Comparison of ENCODE assay signal across 8 cellular contexts in the genomic region with DNA sequence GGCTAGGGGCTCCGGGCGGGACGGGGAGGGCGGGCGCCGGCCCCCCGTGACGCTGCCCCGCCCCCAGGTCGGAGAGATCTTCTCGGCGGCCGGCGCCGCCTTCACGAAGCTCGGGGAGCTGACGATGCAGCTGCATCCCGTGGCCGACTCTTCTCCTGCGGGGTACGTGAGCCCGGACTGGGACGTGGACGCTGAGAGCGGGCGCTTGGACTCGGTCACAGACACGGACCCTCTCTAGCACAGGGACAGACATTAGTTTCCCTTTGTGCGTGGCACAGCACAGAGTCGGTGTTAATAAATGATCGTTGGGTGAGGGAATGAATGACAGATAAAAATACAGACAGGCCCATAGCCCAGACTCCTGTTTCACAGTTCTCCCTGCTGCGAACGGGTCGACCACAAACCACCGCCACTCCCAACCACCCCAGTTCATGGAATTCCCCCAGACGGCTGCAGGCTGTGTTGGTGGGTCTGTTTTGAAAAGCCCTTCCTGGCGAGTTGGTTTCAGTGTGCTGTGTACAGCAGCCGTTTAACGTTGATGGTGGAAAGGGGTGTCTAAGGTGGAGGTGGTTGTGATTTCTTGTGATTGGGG. TPM values are rescaled to one million over a fixed set of nuclear protein-coding genes. Genes with fewer than 3 reads are reported as not detected.
DNase-seq lines count a peak whose midpoint lies in the region; ATAC-seq and TF ChIP-seq lines count a peak whose summit lies in the region.

No MANE protein-coding gene starts in this region.

- H3K36me3 ChIP-seq in ascending aorta (peaks cover 6 to 8% of the 10 kb centered on the region in 2 donors), left lung (peaks cover 0 to 15% of the 10 kb centered on the region in 2 donors)

- intact Hi-C loops in ascending aorta (cut with DNase I) (loop anchor here (5.0 to 10.0 kb wide), 6 partner anchors 260 to 1820 kb away; a partner anchor contains a TSS), left lung (cut with DNase I) (loop anchor here in 1 of 2 donors (5.0 kb wide), 1 partner anchor 98 kb away; no protein-coding TSS in a partner anchor), left colon (cut with DNase I, micrococcal nuclease) (no loop called here)

- ATAC-seq in GM18870 (IDR thresholded peaks at IDR 0.05; ENCODE audit: unreplicated experiment) (peak; percentile 25), HG03025 (IDR thresholded peaks at IDR 0.05; ENCODE audit: low FRiP score, unreplicated experiment) (peak; percentile 5), left lung (no peak), left colon (no peak)

- peak overlapping the region; percentile 95 to 99 for H3K4me3 ChIP-seq in ascending aorta
- peak overlapping the region; percentile 82 to 97 for H3K4me3 ChIP-seq in left lung

- H3K9me3 ChIP-seq in ascending aorta (no peaks in the 10 kb centered on the region), left lung (no peaks in the 10 kb centered on the region)

- no peak for TF ChIP-seq CTCF in ascending aorta (IDR thresholded peaks at IDR 0.05)
- TF ChIP-seq CTCF in left lung (IDR thresholded peaks at IDR 0.05): peak in 1 of 2 donors; percentile 51

- H3K4me1 ChIP-seq in ascending aorta (peaks cover 35 to 41% of the 10 kb centered on the region in 2 donors), left lung (peaks cover 13 to 76% of the 10 kb centered on the region in 2 donors)

- peak overlapping the region; percentile 98 to 99 for H3K27ac ChIP-seq in ascending aorta
- H3K27ac ChIP-seq in left lung: peak overlapping the region; percentile 98 to 99

- H3K27me3 ChIP-seq in ascending aorta (no peaks in the 10 kb centered on the region), left lung (no peaks in the 10 kb centered on the region)

- DNase-seq in T-helper 1 cell (peak; percentile 77 to 87 (median 82)), ascending aorta (ENCODE audit: low spot score in 2 of 2) (peak in 1 of 2 donors; percentile 72), left lung (no peak), RKO (ENCODE audit: low spot score) (no peak), left colon (no peak)
- peak; percentile 63 for DNase-seq in stimulated activated CD8-positive, alpha-beta memory T cell treated with anti-CD3 and anti-CD28 coated beads, Interleukin-12 subunit alpha, Interleukin-12 subunit beta, amount 100 ng/mL, for 1 hour (ENCODE audit: low read depth)

RNA-seq across cellular contexts. Expression of a gene that starts 2.7 kb away (rescaled TPM):
- 156 TPM for total RNA-seq in ascending aorta
- total RNA-seq in left lung: 100 to 1,000 TPM; 279 to 284 TPM
- 100 to 1,000 TPM; 183 to 188 TPM for total RNA-seq in left colon

RNA-seq across cellular contexts. Expression of a gene that starts 7.8 kb away (rescaled TPM):
- total RNA-seq in ascending aorta: 16.4 TPM
- total RNA-seq in left lung: 10 to 100 TPM; 13.3 to 17.2 TPM
- total RNA-seq in left colon: 1 to 10 TPM; 2.0 to 2.6 TPM

RNA-seq across cellular contexts. Expression of a gene that starts 19.2 kb away (rescaled TPM):
- not detected for total RNA-seq in ascending aorta
- under 1 TPM; 0.29 to 0.67 TPM for total RNA-seq in left lung
- not detected for total RNA-seq in left colon

RNA-seq across cellular contexts. Expression of a gene that starts 20.7 kb away (rescaled TPM):
- total RNA-seq in ascending aorta: 1.5 TPM
- 10 to 100 TPM in 1 of 2 donors, 1 to 10 TPM in 1; 9.5 to 21.5 TPM for total RNA-seq in left lung
- 10 to 100 TPM in 1 of 2 donors, 1 to 10 TPM in 1; 9.0 to 10.0 TPM for total RNA-seq in left colon

RNA-seq across cellular contexts. Expression of a gene that starts 28.8 kb away (rescaled TPM):
- total RNA-seq in ascending aorta (not detected), left lung (1 to 10 TPM; 1.2 to 2.5 TPM), left colon (under 1 TPM; 0.58 to 0.84 TPM)

Comparison
In these comparisons a context has a peak if more than half of its experiments do, and no peak if none do; other contexts are left out.
1. ATAC-seq: peak in GM18870 (single experiment) and HG03025 (single experiment); none in left lung (single experiment) and left colon (single experiment).
2. DNase-seq: peak in T-helper 1 cell (5 of 5) and stimulated activated CD8-positive, alpha-beta memory T cell treated with anti-CD3 and anti-CD28 coated beads, Interleukin-12 subunit alpha, Interleukin-12 subunit beta, amount 100 ng/mL, for 1 hour (single experiment); none in left lung (0 of 2), RKO (single experiment) and left colon (0 of 2).